ENCODE assay signal across 1 cellular context in genomic region chr12:27936196-27936595, GRCh38.
TF ChIP-seq lines count a peak whose summit lies in the region.

No MANE protein-coding gene starts in this region.

TF ChIP-seq in IMR-90, 13 proteins besides CTCF, POLR2A, EP300 and RAD21:
- TF ChIP-seq RCOR1 (IDR thresholded peaks at IDR 0.05; ENCODE audit: insufficient replicate concordance, low read length) (no peak), FOS (IDR thresholded peaks at IDR 0.05; ENCODE audit: low read depth, low read length) (no peak), BHLHE40 (IDR thresholded peaks at IDR 0.05; ENCODE audit: low read depth, low read length) (no peak), USF2 (IDR thresholded peaks at IDR 0.05; ENCODE audit: low read depth, low read length) (no peak)
TF ChIP-seq in IMR-90: peak in this region for 0.
